In genomic region chr5:128196791-128197190, GRCh38 we compare ENCODE assay signal across 20 cellular contexts.
A peak's percentile ranks its signal among the peaks of the same experiment; 100 is the strongest.
DNase-seq lines count a peak whose midpoint lies in the region; ATAC-seq and TF ChIP-seq lines count a peak whose summit lies in the region.
"Had no signal": no experiment of that assay in that cellular context is flagged by ENCODE, and none has a peak within 500 bp of the region (broad histone marks: within the 10 kb centered on the region; RNA-seq: fewer than 3 reads in every experiment).

No MANE protein-coding gene starts in this region.

- intact Hi-C loops in CD4-positive, alpha-beta T cell (cut with DNase I, micrococcal nuclease): loop anchor here (5.0 kb wide), 2 partner anchors 114 to 301 kb away; partner anchors contain the start of gene SLC12A2 (in 1 of the 2)
- intact Hi-C loops in dorsolateral prefrontal cortex (cut with DNase I): loop anchor here in 1 of 2 donors (10.0 kb wide), 1 partner anchor 352 kb away; no protein-coding TSS in a partner anchor
- intact Hi-C loops in naive thymus-derived CD4-positive, alpha-beta T cell (cut with micrococcal nuclease): loop anchor here in 1 of 2 donors (5.0 kb wide), 2 partner anchors 679 to 901 kb away; partner anchors contain the start of gene PRRC1

- no peaks in the 10 kb centered on the region for H3K36me3 Mint-ChIP-seq in CD4-positive, alpha-beta T cell (ENCODE audit: low read depth)
- no peaks in the 10 kb centered on the region for H3K36me3 Mint-ChIP-seq in T-cell
- H3K36me3 Mint-ChIP-seq in naive thymus-derived CD4-positive, alpha-beta T cell: peaks cover 0 to 6% (median 0%) of the 10 kb centered on the region in 5 donors
- H3K36me3 Mint-ChIP-seq: stimulated activated effector memory CD8-positive, alpha-beta T cell treated with anti-CD3 and anti-CD28 coated beads, Interleukin-12 subunit alpha, Interleukin-12 subunit beta, amount 100 ng/mL, for 72 hours had no signal

- ATAC-seq in CD4-positive, alpha-beta T cell (ENCODE audit: poor library complexity): peak; percentile 82
- ATAC-seq in T-cell (replicated peaks in 1 of 4): peak; percentile 32 to 83 (median 38)
- ATAC-seq in naive thymus-derived CD4-positive, alpha-beta T cell: peak; percentile 76
- ATAC-seq in HG02938 (IDR thresholded peaks at IDR 0.05; ENCODE audit: unreplicated experiment): no peak
- ATAC-seq: pancreas; stimulated activated effector memory CD8-positive, alpha-beta T cell treated with anti-CD3 and anti-CD28 coated beads, Interleukin-12 subunit alpha, Interleukin-12 subunit beta, amount 100 ng/mL, for 72 hours had no signal

- H3K9me3 ChIP-seq in CD4-positive, alpha-beta T cell (ENCODE audit: control insufficient read depth, low read length): no peaks in the 10 kb centered on the region
- H3K9me3 ChIP-seq in naive thymus-derived CD4-positive, alpha-beta T cell (ENCODE audit: control insufficient read depth in 2 of 3, low read length in 3 of 3): no peaks in the 10 kb centered on the region
- H3K9me3 ChIP-seq: pancreas, thyroid gland had no signal

- H3K27ac ChIP-seq in CD4-positive, alpha-beta T cell (ENCODE audit: low read depth, low read length): peak overlapping the region; percentile 32
- peak overlapping the region in 34 of 59 donors; percentile 1 to 70 (median 37) for H3K27ac ChIP-seq in dorsolateral prefrontal cortex
- H3K27ac ChIP-seq in naive thymus-derived CD4-positive, alpha-beta T cell (ENCODE audit: low read depth, low read length): peak overlapping the region; percentile 52
- H3K27ac ChIP-seq: pancreas, thyroid gland had no signal

- DNase-seq in CD4-positive, alpha-beta T cell: peak in 2 of 10 experiments; percentile 16 to 45
- DNase-seq in T-cell: peak in 19 of 34 experiments; percentile 9 to 70 (median 37)
- DNase-seq in dorsolateral prefrontal cortex: no peak
- peak in 7 of 9 donors; percentile 53 to 84 (median 76) for DNase-seq in naive thymus-derived CD4-positive, alpha-beta T cell
- DNase-seq in GM10248 (ENCODE audit: extremely low spot score): no peak
- DNase-seq in pons (ENCODE audit: low spot score): no peak
- no peak for DNase-seq in activated CD4-positive, alpha-beta T cell treated with anti-CD3 and anti-CD28 coated beads, Interleukin-2, amount 50 U/mL, for 48 hours
- DNase-seq: activated CD8-positive, alpha-beta memory T cell treated with anti-CD3 and anti-CD28 coated beads, Interleukin-2, amount 50 U/mL, for 4 hours; activated gamma-delta T cell treated with Interleukin-2 at 50 U/mL for 16 hours; DMS 273 treated with DMSO at 0.1 percent for 48 hours; effector memory CD4-positive, alpha-beta T cell; GOT3; KBM-7; NCI-H1048; NCI-H2081; NCI-H524; pancreas; thyroid gland had no signal

- no peak overlapping the region for H3K4me3 ChIP-seq in dorsolateral prefrontal cortex
- H3K4me3 ChIP-seq in naive thymus-derived CD4-positive, alpha-beta T cell (ENCODE audit: low read length): peak overlapping the region; percentile 7
- H3K4me3 ChIP-seq: pancreas, thyroid gland had no signal

- no peaks in the 10 kb centered on the region for H3K27me3 Mint-ChIP-seq in CD4-positive, alpha-beta T cell
- peaks cover 0 to 2% of the 10 kb centered on the region in 2 donors for H3K27me3 Mint-ChIP-seq in T-cell
- peaks cover 0 to 1% (median 0%) of the 10 kb centered on the region in 5 donors for H3K27me3 Mint-ChIP-seq in naive thymus-derived CD4-positive, alpha-beta T cell

- peaks cover 0 to 25% of the 10 kb centered on the region in 2 donors for H3K4me1 ChIP-seq in naive thymus-derived CD4-positive, alpha-beta T cell (ENCODE audit: control insufficient read depth in 2 of 2, insufficient read depth in 2 of 2, low read length in 2 of 2)

- peak overlapping the region; percentile 6 for H3K4me3 Mint-ChIP-seq in CD4-positive, alpha-beta T cell
- H3K4me3 Mint-ChIP-seq in T-cell: peak overlapping the region in 1 of 3 donors; percentile 72
- peak overlapping the region in 8 of 10 donors; percentile 41 to 84 (median 68) for H3K4me3 Mint-ChIP-seq in naive thymus-derived CD4-positive, alpha-beta T cell
- H3K4me3 Mint-ChIP-seq: stimulated activated effector memory CD8-positive, alpha-beta T cell treated with anti-CD3 and anti-CD28 coated beads, Interleukin-12 subunit alpha, Interleukin-12 subunit beta, amount 100 ng/mL, for 72 hours had no signal

- H3K9me3 Mint-ChIP-seq in CD4-positive, alpha-beta T cell: no peaks in the 10 kb centered on the region
- no peaks in the 10 kb centered on the region for H3K9me3 Mint-ChIP-seq in T-cell
- no peaks in the 10 kb centered on the region for H3K9me3 Mint-ChIP-seq in naive thymus-derived CD4-positive, alpha-beta T cell
- H3K9me3 Mint-ChIP-seq: stimulated activated effector memory CD8-positive, alpha-beta T cell treated with anti-CD3 and anti-CD28 coated beads, Interleukin-12 subunit alpha, Interleukin-12 subunit beta, amount 100 ng/mL, for 72 hours had no signal

- CTCF ChIA-PET in CD4-positive, alpha-beta T cell (lab: Charles Lee): no interaction called here
- CTCF ChIA-PET in T-cell (lab: Charles Lee) (interaction anchor here in 1 of 2 donors (0.6 to 0.8 kb wide), 3 partner anchors 114 to 902 kb away, joined by 3 to 6 read pairs (median 3); no protein-coding TSS in a partner anchor), GM10248 (lab: Yijun Ruan, JAX) (interaction anchor here (0.9 to 2.2 kb wide), 5 partner anchors 9 to 633 kb away, joined by 3 to 10 read pairs (median 6); no protein-coding TSS in a partner anchor)
- CTCF ChIA-PET in naive thymus-derived CD4-positive, alpha-beta T cell (lab: Charles Lee): interaction anchor here (0.9 to 1.1 kb wide), 2 partner anchors 440 to 633 kb away, joined by 3 read pairs; no protein-coding TSS in a partner anchor

- no peak for TF ChIP-seq CTCF in CD4-positive, alpha-beta T cell (IDR thresholded peaks at IDR 0.05)
- TF ChIP-seq CTCF in dorsolateral prefrontal cortex (IDR thresholded peaks at IDR 0.05 in 54 of 56, conservative IDR thresholded peaks at IDR 0.05 in 2 of 56; ENCODE audit: low read depth in 1 of 56, partially characterized antibody in 56 of 56): no peak
- no peak for TF ChIP-seq CTCF in GM10248 (IDR thresholded peaks at IDR 0.05; ENCODE audit: control extremely low read depth, extremely low read depth, low read depth, missing control alignments)

- peak overlapping the region; percentile 90 for H3K27ac Mint-ChIP-seq in CD4-positive, alpha-beta T cell
- peak overlapping the region; percentile 73 to 83 for H3K27ac Mint-ChIP-seq in T-cell
- peak overlapping the region in 8 of 9 donors; percentile 84 to 98 (median 90) for H3K27ac Mint-ChIP-seq in naive thymus-derived CD4-positive, alpha-beta T cell
- H3K27ac Mint-ChIP-seq: stimulated activated effector memory CD8-positive, alpha-beta T cell treated with anti-CD3 and anti-CD28 coated beads, Interleukin-12 subunit alpha, Interleukin-12 subunit beta, amount 100 ng/mL, for 72 hours had no signal

- H3K27me3 ChIP-seq in CD4-positive, alpha-beta T cell (ENCODE audit: control insufficient read depth, insufficient read depth, low read length): no peaks in the 10 kb centered on the region
- no peaks in the 10 kb centered on the region for H3K27me3 ChIP-seq in dorsolateral prefrontal cortex
- H3K27me3 ChIP-seq in naive thymus-derived CD4-positive, alpha-beta T cell (ENCODE audit: control insufficient read depth in 2 of 2, insufficient read depth in 2 of 2, low read length in 2 of 2): no peaks in the 10 kb centered on the region
- H3K27me3 ChIP-seq: pancreas, thyroid gland had no signal

- H3K36me3 ChIP-seq in naive thymus-derived CD4-positive, alpha-beta T cell (ENCODE audit: control insufficient read depth in 2 of 3, insufficient read depth in 3 of 3, low read length in 3 of 3): no peaks in the 10 kb centered on the region
- H3K36me3 ChIP-seq: pancreas, thyroid gland had no signal

- POLR2A ChIA-PET in CD4-positive, alpha-beta T cell (lab: Charles Lee): interaction anchor here (1.0 to 2.2 kb wide), 2 partner anchors 13 to 114 kb away, joined by 3 to 8 read pairs; no protein-coding TSS in a partner anchor
- POLR2A ChIA-PET in T-cell (lab: Charles Lee) (interaction anchor here (0.5 to 0.6 kb wide), 3 partner anchors 24 to 1359 kb away, joined by 3 to 6 read pairs (median 3); no protein-coding TSS in a partner anchor), GM10248 (lab: Yijun Ruan, JAX) (no interaction called here)
- POLR2A ChIA-PET in naive thymus-derived CD4-positive, alpha-beta T cell (lab: Charles Lee): interaction anchor here (0.9 kb wide), 1 partner anchor 114 kb away, joined by 5 read pairs; no protein-coding TSS in a partner anchor

- peaks cover 64% of the 10 kb centered on the region for H3K4me1 Mint-ChIP-seq in CD4-positive, alpha-beta T cell (ENCODE audit: low read depth)
- peaks cover 30 to 41% (median 40%) of the 10 kb centered on the region in 3 donors for H3K4me1 Mint-ChIP-seq in T-cell
- peaks cover 23 to 65% (median 52%) of the 10 kb centered on the region in 7 donors for H3K4me1 Mint-ChIP-seq in naive thymus-derived CD4-positive, alpha-beta T cell

Comparison
In these comparisons a context has a peak if more than half of its experiments do, and no peak if none do; other contexts are left out.
1. DNase-seq: peak in T-cell (19 of 34) and naive thymus-derived CD4-positive, alpha-beta T cell (7 of 9); none in dorsolateral prefrontal cortex (0 of 10), GM10248 (single experiment), pons (single experiment) and activated CD4-positive, alpha-beta T cell treated with anti-CD3 and anti-CD28 coated beads, Interleukin-2, amount 50 U/mL, for 48 hours (0 of 2).
2. Peak in every context shown above with its lines, with median percentiles within 50 percentile points of each other: H3K27ac ChIP-seq and H3K27ac Mint-ChIP-seq.